Comparison of ENCODE assay signal across 8 cellular contexts in the genomic region with DNA sequence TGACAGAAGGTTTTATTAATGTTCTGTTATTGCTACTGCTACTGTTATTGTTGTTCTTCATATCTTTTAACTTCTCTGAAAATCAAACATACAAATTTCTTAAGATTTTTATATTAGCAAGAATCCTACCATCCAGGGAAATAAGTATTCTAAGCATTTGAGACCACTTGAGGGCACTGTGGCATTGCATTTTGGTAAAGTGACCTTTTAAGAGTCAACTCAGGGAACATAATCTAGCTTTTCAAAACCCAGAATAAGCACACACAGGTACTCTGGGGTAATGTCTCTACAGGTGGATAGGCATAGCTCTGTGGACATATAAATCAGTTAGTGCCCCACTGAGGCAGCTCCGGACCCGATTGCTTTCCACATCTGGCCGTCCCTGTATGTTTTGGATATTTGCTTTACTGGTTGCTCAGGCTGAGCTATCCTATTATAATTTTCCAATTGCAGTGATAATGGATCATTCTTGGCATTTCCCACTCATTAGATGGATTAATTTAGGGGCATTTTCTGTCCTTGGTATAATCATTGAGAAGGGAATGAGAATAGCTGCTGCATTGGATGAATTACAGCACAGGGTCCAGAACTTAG.
DNase-seq lines count a peak whose midpoint lies in the region; ATAC-seq, FAIRE-seq and TF ChIP-seq lines count a peak whose summit lies in the region.

No MANE protein-coding gene starts in this region.

- H3K36me3 Mint-ChIP-seq in activated T-cell treated with anti-CD3 and anti-CD28 coated beads, Interleukin-2, amount 50 U/mL, for 24 hours (ENCODE audit: low read depth): no peaks in the 10 kb centered on the region

- H2AFZ ChIP-seq in smooth muscle cell (ENCODE audit: low read depth): no peak overlapping the region

- ATAC-seq in A549 (0 out of 6 replicates have a peak, but pooled peaks of 1 of the 2 experiments have one; percentile 40), HG03460 (IDR thresholded peaks at IDR 0.05; ENCODE audit: unreplicated experiment) (no peak), GM19395 (IDR thresholded peaks at IDR 0.05; ENCODE audit: unreplicated experiment) (no peak)

- H3K9me3 Mint-ChIP-seq in activated T-cell treated with anti-CD3 and anti-CD28 coated beads, Interleukin-2, amount 50 U/mL, for 24 hours: peaks cover 25% of the 10 kb centered on the region

- H3F3A ChIP-seq in smooth muscle cell (ENCODE audit: low read depth): no peaks in the 10 kb centered on the region

- H3K9ac ChIP-seq in smooth muscle cell (ENCODE audit: low read depth): no peak overlapping the region

- H3K4me3 ChIP-seq in A549 (no peak overlapping the region), SJCRH30 (no peak overlapping the region), smooth muscle cell (no peak overlapping the region)

- H3K27me3 Mint-ChIP-seq in activated T-cell treated with anti-CD3 and anti-CD28 coated beads, Interleukin-2, amount 50 U/mL, for 24 hours: no peaks in the 10 kb centered on the region

- CTCF ChIA-PET in A549 (lab: Yijun Ruan, JAX): interaction anchor here (0.7 to 2.7 kb wide), 8 partner anchors 9 to 1660 kb away, joined by 3 to 6 read pairs (median 3); no protein-coding TSS in a partner anchor

- no peaks in the 10 kb centered on the region for H3K4me1 ChIP-seq in A549
- no peaks in the 10 kb centered on the region for H3K4me1 ChIP-seq in SJCRH30
- H3K4me1 ChIP-seq in smooth muscle cell (ENCODE audit: low read depth): peaks cover 4% of the 10 kb centered on the region

- H3K27ac Mint-ChIP-seq in activated T-cell treated with anti-CD3 and anti-CD28 coated beads, Interleukin-2, amount 50 U/mL, for 24 hours: no peak overlapping the region

- WGBS in A549 (ENCODE audit: missing lambda C conversion rate): 30% methylated on average over 3 of the region's 3 CpGs
- WGBS in smooth muscle cell (ENCODE audit: low lambda C conversion rate): 76% methylated on average over 3 of the region's 3 CpGs

- POLR2A ChIA-PET in A549 (lab: Yijun Ruan, JAX): no interaction called here

- no peak for FAIRE-seq in A549 (lab: Jason Lieb, UNC)

- H3K4me2 ChIP-seq in A549 (no peak overlapping the region), smooth muscle cell (peak overlapping the region; percentile 29)

- H3K4me1 Mint-ChIP-seq in activated T-cell treated with anti-CD3 and anti-CD28 coated beads, Interleukin-2, amount 50 U/mL, for 24 hours (ENCODE audit: low read depth): no peaks in the 10 kb centered on the region

- H3K79me2 ChIP-seq in smooth muscle cell (ENCODE audit: low read depth): no peaks in the 10 kb centered on the region

- H3K27me3 ChIP-seq in SJCRH30 (no peaks in the 10 kb centered on the region), smooth muscle cell (ENCODE audit: low read depth) (no peaks in the 10 kb centered on the region)

- TF ChIP-seq RAD21 in A549 (conservative IDR thresholded peaks at IDR 0.05 in 1 of 2, IDR thresholded peaks at IDR 0.05 in 1 of 2): peak; percentile 56 to 57

- no peak overlapping the region for H3K27ac ChIP-seq in A549
- no peak overlapping the region for H3K27ac ChIP-seq in SJCRH30
- H3K27ac ChIP-seq in smooth muscle cell (ENCODE audit: low read depth): no peak overlapping the region

- H3K4me3 Mint-ChIP-seq in activated T-cell treated with anti-CD3 and anti-CD28 coated beads, Interleukin-2, amount 50 U/mL, for 24 hours: no peak overlapping the region

- TF ChIP-seq EP300 in A549 (IDR thresholded peaks at IDR 0.05): no peak

- peak; percentile 40 for TF ChIP-seq CTCF in A549 (IDR thresholded peaks at IDR 0.05)
- TF ChIP-seq CTCF in smooth muscle cell (IDR thresholded peaks at IDR 0.05; ENCODE audit: borderline replicate concordance, insufficient read depth, poor library complexity, severe bottlenecking): peak; percentile 68

- H4K20me1 ChIP-seq in smooth muscle cell (ENCODE audit: low read depth): no peaks in the 10 kb centered on the region

- no peak for TF ChIP-seq POLR2A in A549 (IDR thresholded peaks at IDR 0.05; ENCODE audit: low read length)

- H3K9me3 ChIP-seq in A549: no peaks in the 10 kb centered on the region
- H3K9me3 ChIP-seq in SJCRH30 (replicated peaks): no peaks in the 10 kb centered on the region
- H3K9me3 ChIP-seq in smooth muscle cell (replicated peaks; ENCODE audit: low read depth): no peaks in the 10 kb centered on the region

- DNase-seq in A549 (ENCODE audit: low read depth in 1 of 2, low spot score in 1 of 2): peak in 1 of 2 experiments; percentile 38
- DNase-seq in HPDE6-E6E7 (ENCODE audit: extremely low spot score): peak; percentile 19
- peak; percentile 18 to 63 for DNase-seq in SJCRH30
- peak; percentile 42 for DNase-seq in foreskin melanocyte
- no peak for DNase-seq in smooth muscle cell (lab: John Stamatoyannopoulos, UW; ENCODE audit: unreplicated experiment)
- no peak for DNase-seq in activated T-cell treated with anti-CD3 and anti-CD28 coated beads, Interleukin-2, amount 50 U/mL, for 24 hours

- H3K36me3 ChIP-seq in SJCRH30 (no peaks in the 10 kb centered on the region), smooth muscle cell (ENCODE audit: low read depth) (no peaks in the 10 kb centered on the region)

TF ChIP-seq in A549, 52 proteins besides CTCF, POLR2A, EP300 and RAD21:
- peak; percentile 34; the same call in 2 of the 3 replicates for TF ChIP-seq SMC3 (IDR thresholded peaks at IDR 0.05)
- no peak for TF ChIP-seq GATA3 (IDR thresholded peaks at IDR 0.05; ENCODE audit: borderline replicate concordance)

Comparison
In these comparisons a context has a peak if more than half of its experiments do, and no peak if none do; other contexts are left out.
1. DNase-seq: peak in HPDE6-E6E7 (single experiment), SJCRH30 (2 of 2) and foreskin melanocyte (single experiment); none in smooth muscle cell (single experiment) and activated T-cell treated with anti-CD3 and anti-CD28 coated beads, Interleukin-2, amount 50 U/mL, for 24 hours (single experiment).